In genomic region chrX:23919706-23920320, GRCh38 we compare ENCODE assay signal across 19 cellular contexts. TPM values are rescaled to one million over a fixed set of nuclear protein-coding genes. Genes with fewer than 3 reads are reported as not detected.
DNase-seq lines count a peak whose midpoint lies in the region; FAIRE-seq and TF ChIP-seq lines count a peak whose summit lies in the region.
"Had no signal": no experiment of that assay in that cellular context is flagged by ENCODE, and none has a peak within 500 bp of the region (broad histone marks: within the 10 kb centered on the region; RNA-seq: fewer than 3 reads in every experiment).

No MANE protein-coding gene starts in this region.

- peak overlapping the region; percentile 42 for H3K9ac ChIP-seq in iPS-15b (ENCODE audit: low read depth, low read length)

- H3K4me3 ChIP-seq in iPS-15b (ENCODE audit: low read depth, low read length): no peak overlapping the region

- H3K36me3 ChIP-seq in iPS-15b (ENCODE audit: control insufficient read depth, insufficient read depth, low read length): no peaks in the 10 kb centered on the region

- peaks cover 3% of the 10 kb centered on the region for H3K36me3 Mint-ChIP-seq in chondrocyte (ENCODE audit: low read depth)

- no peaks in the 10 kb centered on the region for H3K4me1 ChIP-seq in iPS-15b (ENCODE audit: control insufficient read depth, insufficient read depth, low read length)
- H3K4me1 ChIP-seq: Caco-2 had no signal

- no peak overlapping the region for H3K4me3 Mint-ChIP-seq in chondrocyte (ENCODE audit: unreplicated experiment)
- H3K4me3 Mint-ChIP-seq: dendritic cell treated with granulocyte-macrophage colony-stimulating factor and Interleukin-4, amounts not matched to agents 40 ng/mL and 50 ng/mL, for 4 days; naive thymus-derived CD8-positive, alpha-beta T cell; stimulated activated naive CD8-positive, alpha-beta T cell treated with anti-CD3 and anti-CD28 coated beads, Interleukin-15, amount 100 ng/mL, for 72 hours had no signal

- H3K9me3 Mint-ChIP-seq in chondrocyte (ENCODE audit: low read depth): peaks cover 10% of the 10 kb centered on the region
- H3K9me3 Mint-ChIP-seq: stimulated activated naive CD8-positive, alpha-beta T cell treated with anti-CD3 and anti-CD28 coated beads, Interleukin-15, amount 100 ng/mL, for 72 hours had no signal

- FAIRE-seq in HTR-8/SVneo (lab: Jason Lieb, UNC): peak; percentile 76
- FAIRE-seq: urothelium cell line had no signal

- TF ChIP-seq CTCF in C4-2B (conservative IDR thresholded peaks at IDR 0.05) (peak; percentile 31), chondrocyte (IDR thresholded peaks at IDR 0.05) (peak; percentile 73)

- no peak overlapping the region for H3K27ac ChIP-seq in C4-2B

- no peaks in the 10 kb centered on the region for H3K27me3 ChIP-seq in iPS-15b (ENCODE audit: control insufficient read depth, insufficient read depth, low read length)

- no peak for DNase-seq in HTR-8/SVneo (ENCODE audit: insufficient read length, low spot score)
- DNase-seq in chondrocyte (ENCODE audit: low spot score): no peak
- DNase-seq in NCI-H1436 treated with DMSO at 0.1 percent for 48 hours (lab: John Stamatoyannopoulos, UW): no peak
- no peak for DNase-seq in D341Med (ENCODE audit: low spot score)
- DNase-seq in NCI-H2029 (lab: John Stamatoyannopoulos, UW): no peak
- no peak for DNase-seq in MV-4-11 (lab: John Stamatoyannopoulos, UW)
- DNase-seq: anterior cingulate cortex; naive thymus-derived CD8-positive, alpha-beta T cell; NCI-H187 treated with DMSO at 0.1 percent for 48 hours; NCI-H526; stimulated activated naive CD8-positive, alpha-beta T cell treated with anti-CD3 and anti-CD28 coated beads, Interleukin-15, amount 100 ng/mL, for 72 hours; SW 1271 had no signal

- no peaks in the 10 kb centered on the region for H3K27me3 Mint-ChIP-seq in chondrocyte (ENCODE audit: low read depth)
- H3K27me3 Mint-ChIP-seq: dendritic cell treated with granulocyte-macrophage colony-stimulating factor and Interleukin-4, amounts not matched to agents 40 ng/mL and 50 ng/mL, for 4 days; naive thymus-derived CD8-positive, alpha-beta T cell; stimulated activated naive CD8-positive, alpha-beta T cell treated with anti-CD3 and anti-CD28 coated beads, Interleukin-15, amount 100 ng/mL, for 72 hours had no signal

- H3K4me1 Mint-ChIP-seq in chondrocyte (ENCODE audit: low read depth): peaks cover 6% of the 10 kb centered on the region
- H3K4me1 Mint-ChIP-seq: stimulated activated naive CD8-positive, alpha-beta T cell treated with anti-CD3 and anti-CD28 coated beads, Interleukin-15, amount 100 ng/mL, for 72 hours had no signal

- H3K9me3 ChIP-seq in iPS-15b (ENCODE audit: control insufficient read depth, insufficient read depth, low read length): no peaks in the 10 kb centered on the region
- H3K9me3 ChIP-seq: Caco-2 had no signal

- peak overlapping the region; percentile 41 for H3K27ac Mint-ChIP-seq in chondrocyte (ENCODE audit: unreplicated experiment)
- H3K27ac Mint-ChIP-seq: dendritic cell treated with granulocyte-macrophage colony-stimulating factor and Interleukin-4, amounts not matched to agents 40 ng/mL and 50 ng/mL, for 4 days; stimulated activated naive CD8-positive, alpha-beta T cell treated with anti-CD3 and anti-CD28 coated beads, Interleukin-15, amount 100 ng/mL, for 72 hours had no signal

RNA-seq across cellular contexts. Expression of gene CXorf58, which starts 12.0 kb away (rescaled TPM):
- 0.30 TPM in 1 of 3 replicates, not detected in the others for total RNA-seq in chondrocyte
- total RNA-seq: activated CD8-positive, alpha-beta memory T cell treated with anti-CD3 and anti-CD28 coated beads for 36 hours; Caco-2; naive thymus-derived CD8-positive, alpha-beta T cell; pulmonary artery endothelial cell had no signal

RNA-seq across cellular contexts. Expression of gene APOO, which starts 12.1 kb away (rescaled TPM):
- total RNA-seq in chondrocyte: 29.1 to 46.3 TPM (median 30.1 TPM) in 3 replicates
